ENCODE assay signal across 11 cellular contexts in the genomic region with DNA sequence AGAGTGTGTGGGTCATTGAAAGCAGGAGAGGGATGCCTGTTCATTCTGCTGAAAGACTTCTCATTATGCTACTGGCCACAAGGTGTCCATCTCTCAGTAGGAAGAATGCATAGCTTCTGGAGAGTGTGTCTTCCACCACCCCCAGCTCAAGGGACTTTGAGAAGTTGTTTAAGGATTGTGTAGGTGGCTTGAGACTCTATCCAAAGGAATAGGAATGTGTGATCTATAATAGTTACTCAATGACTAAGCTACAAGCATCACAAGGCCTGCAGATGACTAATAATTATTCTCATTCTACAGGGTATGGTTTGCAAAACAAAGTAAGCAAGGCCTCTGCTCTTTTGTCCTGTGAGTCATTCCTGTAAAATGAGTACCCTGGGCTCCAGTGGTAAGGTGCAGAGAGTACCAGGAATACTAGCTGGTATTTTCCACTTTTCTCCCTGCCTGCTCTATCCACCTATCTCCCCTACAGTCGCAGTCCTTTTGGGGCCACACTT.
DNase-seq lines count a peak whose midpoint lies in the region; ATAC-seq, FAIRE-seq and TF ChIP-seq lines count a peak whose summit lies in the region.
"Had no signal": no experiment of that assay in that cellular context is flagged by ENCODE, and none has a peak within 500 bp of the region (broad histone marks: within the 10 kb centered on the region; RNA-seq: fewer than 3 reads in every experiment).

No MANE protein-coding gene starts in this region.

- no peak overlapping the region for H3K4ac ChIP-seq in H1 (replicated peaks; ENCODE audit: insufficient read length, low read depth, low read length)

- in situ Hi-C loops in GM13977 (cut with MboI; ENCODE audit: low pct_unique_long_range_greater_than_20kb, low sequenced_read_pairs, unreplicated experiment): no loop called here

- H4K20me1 ChIP-seq in H1 (replicated peaks in 1 of 2; ENCODE audit: control insufficient read depth in 1 of 2, insufficient read depth in 2 of 2, low read length in 2 of 2) (no peaks in the 10 kb centered on the region), neural progenitor cell (ENCODE audit: low read depth) (no peaks in the 10 kb centered on the region)

- H3K9me3 ChIP-seq in H1 (ENCODE audit: insufficient read depth in 2 of 2, low read depth in 1 of 2, low read length in 1 of 2): no peaks in the 10 kb centered on the region
- no peaks in the 10 kb centered on the region for H3K9me3 ChIP-seq in neural progenitor cell (ENCODE audit: low read depth)

- peak; percentile 89 for DNase-seq in DMS53 treated with DMSO at 0.1 percent for 48 hours (lab: John Stamatoyannopoulos, UW; ENCODE audit: unreplicated experiment)
- peak; percentile 91 for DNase-seq in NCI-H226
- no peak for DNase-seq in H1 (ENCODE audit: low read depth in 1 of 2, low spot score in 2 of 2)
- no peak for DNase-seq in neural progenitor cell (ENCODE audit: low spot score)
- no peak for DNase-seq in T-helper 2 cell treated with Interferon-gamma antibody and Interleukin-4, amounts not matched to agents 5 μg/mL and 100 μg/mL, for 36 hours (ENCODE audit: low spot score)
- no peak for DNase-seq in GM13977 (ENCODE audit: low spot score)
- no peak for DNase-seq in NOMO-1 treated with dmso at 0.1 percent for 144 hours (lab: John Stamatoyannopoulos, UW; ENCODE audit: unreplicated experiment)
- DNase-seq: activated effector memory CD4-positive, alpha-beta T cell treated with anti-CD3 and anti-CD28 coated beads, Interleukin-2, amount 50 U/mL, for 16 hours; OCI-M1 had no signal

- H3K9ac ChIP-seq in H1 (replicated peaks in 1 of 4; ENCODE audit: extremely low read depth in 1 of 4, low read depth in 3 of 4, low read length in 3 of 4) (no peak overlapping the region), neural progenitor cell (no peak overlapping the region)

- no peak for ATAC-seq in HG03097 (IDR thresholded peaks at IDR 0.05; ENCODE audit: low FRiP score, unreplicated experiment)

- no peak overlapping the region for H3K27ac ChIP-seq in H1 (ENCODE audit: low read depth, low read length)
- no peak overlapping the region for H3K27ac ChIP-seq in neural progenitor cell

- CTCF ChIA-PET in H1 (lab: Charles Lee; ENCODE audit: partially characterized antibody): interaction anchor here (1.0 to 4.0 kb wide), 5 partner anchors 13 to 252 kb away, joined by 3 to 27 read pairs (median 3); no protein-coding TSS in a partner anchor

- H3K36me3 ChIP-seq in H1 (ENCODE audit: control insufficient read depth in 2 of 4, insufficient read depth in 4 of 4, low read length in 3 of 4) (no peaks in the 10 kb centered on the region), neural progenitor cell (no peaks in the 10 kb centered on the region)

- peaks cover 20% of the 10 kb centered on the region for H3K4me1 Mint-ChIP-seq in neural progenitor cell
- no peaks in the 10 kb centered on the region for H3K4me1 Mint-ChIP-seq in T-helper 2 cell treated with Interferon-gamma antibody and Interleukin-4, amounts not matched to agents 5 μg/mL and 100 μg/mL, for 36 hours (ENCODE audit: low read depth)

- H3K18ac ChIP-seq in H1 (ENCODE audit: extremely low read depth, low read length): no peak overlapping the region

- H3K4me1 ChIP-seq in H1 (replicated peaks in 1 of 4; ENCODE audit: control insufficient read depth in 3 of 4, insufficient read depth in 4 of 4, low read length in 3 of 4) (no peaks in the 10 kb centered on the region), neural progenitor cell (no peaks in the 10 kb centered on the region)

- WGBS in H1 (ENCODE audit: extremely low coverage in 1 of 2, insufficient coverage in 1 of 2, insufficient read length in 1 of 2, insufficient replicate concordance in 2 of 2, low coverage in 1 of 2, low lambda C conversion rate in 2 of 2, missing lambda C conversion rate in 1 of 2), 2 experiments: 87% methylated on average over 1 of the region's 1 CpG; no CpG with 5 or more reads in 1 of the 2 experiments

- H3K23me2 ChIP-seq in H1 (ENCODE audit: low read depth, low read length): no peaks in the 10 kb centered on the region

- H3K4me3 ChIP-seq in H1 (ENCODE audit: extremely low read depth in 1 of 4, insufficient read depth in 2 of 4, low read depth in 3 of 4, low read length in 4 of 4) (no peak overlapping the region), neural progenitor cell (no peak overlapping the region)

- no peak overlapping the region; the same call in 1 of the 2 replicates for H2BK15ac ChIP-seq in H1 (ENCODE audit: low read length)

- H3K36me3 Mint-ChIP-seq in neural progenitor cell: no peaks in the 10 kb centered on the region
- H3K36me3 Mint-ChIP-seq in T-helper 2 cell treated with Interferon-gamma antibody and Interleukin-4, amounts not matched to agents 5 μg/mL and 100 μg/mL, for 36 hours (ENCODE audit: low read depth): no peaks in the 10 kb centered on the region
- H3K36me3 Mint-ChIP-seq: memory B cell had no signal

- H2BK5ac ChIP-seq in H1 (ENCODE audit: low read depth, low read length): no peak overlapping the region

- peaks cover 3% of the 10 kb centered on the region for H3K9me3 Mint-ChIP-seq in neural progenitor cell
- H3K9me3 Mint-ChIP-seq in T-helper 2 cell treated with Interferon-gamma antibody and Interleukin-4, amounts not matched to agents 5 μg/mL and 100 μg/mL, for 36 hours: no peaks in the 10 kb centered on the region
- H3K9me3 Mint-ChIP-seq: memory B cell had no signal

- TF ChIP-seq POLR2A in H1 (IDR thresholded peaks at IDR 0.05; ENCODE audit: control extremely low read depth in 1 of 2, low read depth in 2 of 2, low read length in 2 of 2): no peak

- H3K4me3 Mint-ChIP-seq in neural progenitor cell: no peak overlapping the region
- no peak overlapping the region for H3K4me3 Mint-ChIP-seq in T-helper 2 cell treated with Interferon-gamma antibody and Interleukin-4, amounts not matched to agents 5 μg/mL and 100 μg/mL, for 36 hours
- H3K4me3 Mint-ChIP-seq: memory B cell had no signal

- POLR2A ChIA-PET in H1 (lab: Charles Lee; ENCODE audit: partially characterized antibody): no interaction called here

- H3K4me2 ChIP-seq in H1 (ENCODE audit: insufficient read depth in 1 of 2, low read depth in 2 of 2, low read length in 2 of 2) (no peak overlapping the region), neural progenitor cell (no peak overlapping the region)

- peak; percentile 19 to 31; a peak in 2 of 4 replicates for TF ChIP-seq RAD21 in H1 (IDR thresholded peaks at IDR 0.05 in 1 of 2, conservative IDR thresholded peaks at IDR 0.05 in 1 of 2; ENCODE audit: low read depth in 2 of 2, low read length in 2 of 2)

- H3K27me3 Mint-ChIP-seq in neural progenitor cell (ENCODE audit: insufficient read depth, low read depth): no peaks in the 10 kb centered on the region
- no peaks in the 10 kb centered on the region for H3K27me3 Mint-ChIP-seq in T-helper 2 cell treated with Interferon-gamma antibody and Interleukin-4, amounts not matched to agents 5 μg/mL and 100 μg/mL, for 36 hours (ENCODE audit: low read depth)
- H3K27me3 Mint-ChIP-seq: memory B cell had no signal

- TF ChIP-seq EP300 in H1 (IDR thresholded peaks at IDR 0.05; ENCODE audit: borderline replicate concordance in 1 of 2, low read depth in 2 of 2, low read length in 2 of 2): no peak

- no peaks in the 10 kb centered on the region for H3K27me3 ChIP-seq in H1 (replicated peaks in 1 of 4; ENCODE audit: control insufficient read depth in 3 of 4, extremely low read depth in 1 of 4, insufficient read depth in 3 of 4, low read length in 3 of 4)
- H3K27me3 ChIP-seq in neural progenitor cell: no peaks in the 10 kb centered on the region

- no peak for FAIRE-seq in H1 (lab: Jason Lieb, UNC)

- TF ChIP-seq CTCF in H1 (IDR thresholded peaks at IDR 0.05; ENCODE audit: control extremely low read depth in 1 of 3, insufficient read depth in 1 of 3, low read depth in 1 of 3, low read length in 3 of 3): no peak
- peak; percentile 13 for TF ChIP-seq CTCF in neural progenitor cell (IDR thresholded peaks at IDR 0.05)
- TF ChIP-seq CTCF in GM13977 (IDR thresholded peaks at IDR 0.05; ENCODE audit: extremely low read depth, insufficient read depth, missing control alignments): no peak

- H3K56ac ChIP-seq in H1 (replicated peaks; ENCODE audit: insufficient read length, low read depth, low read length): no peak overlapping the region

- no peak overlapping the region for H2BK12ac ChIP-seq in H1 (ENCODE audit: low read depth, low read length)

- H2AK5ac ChIP-seq in H1 (ENCODE audit: low read depth, low read length): no peak overlapping the region

- no peak overlapping the region for H4K91ac ChIP-seq in H1 (replicated peaks; ENCODE audit: insufficient read length, low read length)

- no peak overlapping the region for H3K27ac Mint-ChIP-seq in neural progenitor cell
- no peak overlapping the region for H3K27ac Mint-ChIP-seq in T-helper 2 cell treated with Interferon-gamma antibody and Interleukin-4, amounts not matched to agents 5 μg/mL and 100 μg/mL, for 36 hours
- H3K27ac Mint-ChIP-seq: memory B cell had no signal

- no peaks in the 10 kb centered on the region for H3K79me1 ChIP-seq in H1 (ENCODE audit: low read depth, low read length)

- H3K23ac ChIP-seq in H1 (ENCODE audit: insufficient read length): no peak overlapping the region

- no peak overlapping the region for H4K8ac ChIP-seq in H1 (ENCODE audit: extremely low read depth, insufficient read depth, low read length)

- H2BK20ac ChIP-seq in H1 (ENCODE audit: low read length): no peak overlapping the region

- H3K79me2 ChIP-seq in H1 (ENCODE audit: control insufficient read depth in 1 of 2, insufficient read depth in 2 of 2, low read length in 2 of 2): no peaks in the 10 kb centered on the region
- no peaks in the 10 kb centered on the region for H3K79me2 ChIP-seq in neural progenitor cell (ENCODE audit: low read depth)

- H2AFZ ChIP-seq in H1 (ENCODE audit: low read length): no peak overlapping the region
- no peak overlapping the region for H2AFZ ChIP-seq in neural progenitor cell (replicated peaks)

- H3K14ac ChIP-seq in H1 (ENCODE audit: insufficient read length): no peak overlapping the region

- H2BK120ac ChIP-seq in H1 (replicated peaks; ENCODE audit: low read depth, low read length): no peak overlapping the region

- no peak overlapping the region for H4K5ac ChIP-seq in H1 (ENCODE audit: insufficient read length, low read depth, low read length)

- no peaks in the 10 kb centered on the region for H3F3A ChIP-seq in neural progenitor cell (ENCODE audit: low read depth)

TF ChIP-seq in H1, 55 proteins besides CTCF, POLR2A, EP300 and RAD21:
- TF ChIP-seq HDAC2 (IDR thresholded peaks at IDR 0.05; ENCODE audit: borderline replicate concordance in 1 of 2, low read depth in 2 of 2, low read length in 2 of 2): no peak
TF ChIP-seq in H1: peak in this region for 0.

Comparison
In these comparisons a context has a peak if more than half of its experiments do, and no peak if none do; other contexts are left out.
1. DNase-seq: peak in DMS53 treated with DMSO at 0.1 percent for 48 hours (single experiment) and NCI-H226 (single experiment); none in H1 (0 of 2), neural progenitor cell (single experiment), T-helper 2 cell treated with Interferon-gamma antibody and Interleukin-4, amounts not matched to agents 5 μg/mL and 100 μg/mL, for 36 hours (single experiment), GM13977 (single experiment) and NOMO-1 treated with dmso at 0.1 percent for 144 hours (single experiment).